ENCODE assay signal across 17 cellular contexts in the genomic region with DNA sequence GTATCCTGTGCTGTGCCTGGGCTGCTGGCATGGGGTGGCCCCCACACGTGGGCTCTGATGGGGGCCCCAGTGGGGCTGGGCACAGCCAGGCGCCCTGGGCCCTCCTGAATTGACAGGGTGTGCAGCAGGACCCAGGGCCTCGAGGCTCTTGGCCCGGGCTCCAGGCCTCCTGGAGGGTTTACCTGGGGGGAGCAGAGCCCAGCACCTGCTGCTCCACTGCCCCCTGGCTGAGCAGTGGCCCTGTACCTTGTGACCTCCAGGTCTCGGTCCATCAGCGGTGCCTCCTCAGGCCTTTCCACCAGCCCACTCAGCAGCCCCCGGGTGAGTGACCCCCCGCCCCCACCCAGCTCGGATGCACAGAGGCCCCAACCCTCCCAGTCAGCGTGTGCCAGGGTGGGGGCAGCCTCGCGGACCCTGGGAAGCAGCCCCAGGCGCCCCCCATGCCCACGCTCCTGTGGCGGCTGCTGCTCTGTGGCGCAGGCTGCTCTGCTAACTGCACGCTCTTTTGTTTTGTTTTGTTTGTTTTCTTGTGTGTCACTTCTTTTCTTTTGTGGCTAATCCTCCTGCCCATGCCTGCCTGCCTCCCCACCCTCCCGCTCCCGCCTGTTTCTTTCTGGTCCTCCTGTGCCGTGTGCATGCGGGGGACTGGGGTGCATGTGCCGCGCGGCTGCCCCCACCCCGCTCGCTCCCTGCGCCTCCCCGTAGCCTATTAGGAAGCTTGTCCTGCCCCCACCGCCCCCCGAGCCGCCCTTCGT. TPM values are rescaled to one million over a fixed set of nuclear protein-coding genes. Genes with fewer than 3 reads are reported as not detected.
"Had no signal": no experiment of that assay in that cellular context is flagged by ENCODE, and none has a peak within 500 bp of the region (broad histone marks: within the 10 kb centered on the region; RNA-seq: fewer than 3 reads in every experiment).

No MANE protein-coding gene starts in this region.

- H3K9me3 ChIP-seq: ascending aorta, psoas muscle, tibial nerve, uterus had no signal

- H3K27me3 ChIP-seq: ascending aorta, tibial nerve, uterus had no signal

- H3K36me3 ChIP-seq: ascending aorta, uterus had no signal

- H3K27ac Mint-ChIP-seq: activated naive CD4-positive, alpha-beta T cell treated with anti-CD3 and anti-CD28 coated beads, Interleukin-2, amount 50 U/mL, for 24 hours; activated T-cell treated with anti-CD3 and anti-CD28 coated beads, Interleukin-2, amount 50 U/mL, for 72 hours; dendritic cell treated with granulocyte-macrophage colony-stimulating factor and Interleukin-4, amounts not matched to agents 40 ng/mL and 50 ng/mL, for 4 days; effector memory CD8-positive, alpha-beta T cell; memory B cell; stimulated activated naive CD8-positive, alpha-beta T cell treated with anti-CD3 and anti-CD28 coated beads, Interleukin-15, Interleukin-2, amounts not matched to agents 100 ng/mL and 50 ng/mL, for 24 hours had no signal

- H3K4me3 Mint-ChIP-seq: activated naive CD4-positive, alpha-beta T cell treated with anti-CD3 and anti-CD28 coated beads, Interleukin-2, amount 50 U/mL, for 24 hours; activated T-cell treated with anti-CD3 and anti-CD28 coated beads, Interleukin-2, amount 50 U/mL, for 72 hours; dendritic cell treated with granulocyte-macrophage colony-stimulating factor and Interleukin-4, amounts not matched to agents 40 ng/mL and 50 ng/mL, for 4 days; effector memory CD8-positive, alpha-beta T cell; memory B cell; stimulated activated naive CD8-positive, alpha-beta T cell treated with anti-CD3 and anti-CD28 coated beads, Interleukin-15, Interleukin-2, amounts not matched to agents 100 ng/mL and 50 ng/mL, for 24 hours had no signal

- ATAC-seq: activated T-cell treated with anti-CD3 and anti-CD28 coated beads, Interleukin-2, amount 50 U/mL, for 72 hours; effector memory CD8-positive, alpha-beta T cell; psoas muscle; right cardiac atrium had no signal

- H3K27ac ChIP-seq: ascending aorta, psoas muscle, skin epidermis, uterus had no signal

- H3K4me1 ChIP-seq: psoas muscle, uterus had no signal

- H3K4me3 ChIP-seq: ascending aorta, psoas muscle, skin epidermis, tibial nerve, uterus had no signal

- FAIRE-seq: TTC549 had no signal

- H3K4me1 Mint-ChIP-seq: activated naive CD4-positive, alpha-beta T cell treated with anti-CD3 and anti-CD28 coated beads, Interleukin-2, amount 50 U/mL, for 24 hours had no signal

- H3K9me3 Mint-ChIP-seq: activated naive CD4-positive, alpha-beta T cell treated with anti-CD3 and anti-CD28 coated beads, Interleukin-2, amount 50 U/mL, for 24 hours; activated T-cell treated with anti-CD3 and anti-CD28 coated beads, Interleukin-2, amount 50 U/mL, for 72 hours; dendritic cell treated with granulocyte-macrophage colony-stimulating factor and Interleukin-4, amounts not matched to agents 40 ng/mL and 50 ng/mL, for 4 days; effector memory CD8-positive, alpha-beta T cell; memory B cell; stimulated activated naive CD8-positive, alpha-beta T cell treated with anti-CD3 and anti-CD28 coated beads, Interleukin-15, Interleukin-2, amounts not matched to agents 100 ng/mL and 50 ng/mL, for 24 hours had no signal

- H3K27me3 Mint-ChIP-seq: activated naive CD4-positive, alpha-beta T cell treated with anti-CD3 and anti-CD28 coated beads, Interleukin-2, amount 50 U/mL, for 24 hours; effector memory CD8-positive, alpha-beta T cell; stimulated activated naive CD8-positive, alpha-beta T cell treated with anti-CD3 and anti-CD28 coated beads, Interleukin-15, Interleukin-2, amounts not matched to agents 100 ng/mL and 50 ng/mL, for 24 hours had no signal

- H3K36me3 Mint-ChIP-seq: activated naive CD4-positive, alpha-beta T cell treated with anti-CD3 and anti-CD28 coated beads, Interleukin-2, amount 50 U/mL, for 24 hours; memory B cell had no signal

- DNase-seq: activated CD4-positive, alpha-beta T cell treated with anti-CD3 and anti-CD28 coated beads, Interleukin-2, amount 50 U/mL, for 4 hours; activated gamma-delta T cell; activated T-cell treated with anti-CD3 and anti-CD28 coated beads, Interleukin-2, amount 50 U/mL, for 72 hours; effector memory CD8-positive, alpha-beta T cell; psoas muscle; right cardiac atrium; stimulated activated CD4-positive, alpha-beta T cell treated with anti-CD3 and anti-CD28 coated beads, Interleukin-2, amount 100 ng/mL, for 48 hours; uterus had no signal

RNA-seq across cellular contexts. Expression of a gene that starts 60.0 kb away (rescaled TPM):
- polyA plus RNA-seq: liver had no signal
